Comparison of ENCODE assay signal across 13 cellular contexts in genomic region chr2:37589298-37589697, GRCh38.
DNase-seq lines count a peak whose midpoint lies in the region; ATAC-seq, FAIRE-seq and TF ChIP-seq lines count a peak whose summit lies in the region.
"Had no signal": no experiment of that assay in that cellular context is flagged by ENCODE, and none has a peak within 500 bp of the region (broad histone marks: within the 10 kb centered on the region; RNA-seq: fewer than 3 reads in every experiment).

No MANE protein-coding gene starts in this region.

- H3K4me2 ChIP-seq in endothelial cell of umbilical vein (ENCODE audit: insufficient read depth, low read length), result peak overlapping the region; percentile 1

- in situ Hi-C loops in G401 (cut with HindIII; ENCODE audit: low sequenced_read_pairs), result no loop called here

- dilution Hi-C loops in endothelial cell of umbilical vein (cut with MboI; ENCODE audit: extremely low pct_ligation_motif_present, low sequenced_read_pairs), result no loop called here

- no peak for TF ChIP-seq POLR2A in endothelial cell of umbilical vein (IDR thresholded peaks at IDR 0.05; ENCODE audit: low read depth, low read length)
- no peak for TF ChIP-seq POLR2A in uterus (IDR thresholded peaks at IDR 0.05)

- no peak overlapping the region for H3K27ac ChIP-seq in endothelial cell of umbilical vein (ENCODE audit: insufficient read depth, low read depth, low read length)
- peak overlapping the region; percentile 61 to 69 for H3K27ac ChIP-seq in uterus

- FAIRE-seq in endothelial cell of umbilical vein (lab: Jason Lieb, UNC), result peak; percentile 26
- FAIRE-seq: kidney had no signal

- H4K20me1 ChIP-seq in endothelial cell of umbilical vein (replicated peaks; ENCODE audit: control insufficient read depth, extremely low read depth, insufficient read depth, low read length), result no peaks in the 10 kb centered on the region

- peaks cover 58 to 69% of the 10 kb centered on the region in 2 donors for H3K4me1 Mint-ChIP-seq in natural killer cell treated with Interleukin-12 subunit alpha and Interleukin-12 subunit beta and Interleukin-15 and Interleukin-18, amount 100 ng/mL, for 72 hours (ENCODE audit: low read depth in 2 of 2)
- peaks cover 53 to 56% of the 10 kb centered on the region in 2 donors for H3K4me1 Mint-ChIP-seq in natural killer cell
- peaks cover 55% of the 10 kb centered on the region for H3K4me1 Mint-ChIP-seq in activated naive CD4-positive, alpha-beta T cell treated with anti-CD3 and anti-CD28 coated beads, Interleukin-2, amount 10 ng/mL, durations not matched to agents 7 days and 5 days

- peak overlapping the region; percentile 1 for H2AFZ ChIP-seq in endothelial cell of umbilical vein (ENCODE audit: low read depth, low read length)

- H3K36me3 ChIP-seq in endothelial cell of umbilical vein (ENCODE audit: control insufficient read depth in 2 of 2, extremely low read depth in 1 of 2, insufficient read depth in 2 of 2, low read length in 2 of 2), result no peaks in the 10 kb centered on the region
- H3K36me3 ChIP-seq in uterus, result no peaks in the 10 kb centered on the region

- H3K79me2 ChIP-seq in endothelial cell of umbilical vein (ENCODE audit: control insufficient read depth, insufficient read depth, low read length), result no peaks in the 10 kb centered on the region

- POLR2A ChIA-PET in endothelial cell of umbilical vein (lab: Charles Lee), result no interaction called here

- peak in 1 of 2 donors; percentile 58 for ATAC-seq in natural killer cell treated with Interleukin-12 subunit alpha and Interleukin-12 subunit beta and Interleukin-15 and Interleukin-18, amount 100 ng/mL, for 72 hours
- ATAC-seq in natural killer cell (no peak), HG03039 (IDR thresholded peaks at IDR 0.05; ENCODE audit: unreplicated experiment) (no peak)

- H3K9me3 ChIP-seq in endothelial cell of umbilical vein (replicated peaks; ENCODE audit: control insufficient read depth, insufficient read depth, low read length) (no peaks in the 10 kb centered on the region), uterus (no peaks in the 10 kb centered on the region)

- BruUV-seq in endothelial cell of umbilical vein (replicated peaks; lab: Mats Ljungman, UMichigan), result no TSS peak

- H3K27ac Mint-ChIP-seq in natural killer cell treated with Interleukin-12 subunit alpha and Interleukin-12 subunit beta and Interleukin-15 and Interleukin-18, amount 100 ng/mL, for 72 hours, result peak overlapping the region; percentile 87 to 89
- peak overlapping the region in 1 of 2 donors; percentile 39 for H3K27ac Mint-ChIP-seq in natural killer cell
- H3K27ac Mint-ChIP-seq in activated naive CD4-positive, alpha-beta T cell treated with anti-CD3 and anti-CD28 coated beads, Interleukin-2, amount 10 ng/mL, durations not matched to agents 7 days and 5 days, result no peak overlapping the region

- H3K9me3 Mint-ChIP-seq in natural killer cell treated with Interleukin-12 subunit alpha and Interleukin-12 subunit beta and Interleukin-15 and Interleukin-18, amount 100 ng/mL, for 72 hours, result peaks cover 4% of the 10 kb centered on the region
- peaks cover 2 to 3% of the 10 kb centered on the region in 2 donors for H3K9me3 Mint-ChIP-seq in natural killer cell
- peaks cover 3% of the 10 kb centered on the region for H3K9me3 Mint-ChIP-seq in activated naive CD4-positive, alpha-beta T cell treated with anti-CD3 and anti-CD28 coated beads, Interleukin-2, amount 10 ng/mL, durations not matched to agents 7 days and 5 days

- no peaks in the 10 kb centered on the region for H3K27me3 Mint-ChIP-seq in natural killer cell treated with Interleukin-12 subunit alpha and Interleukin-12 subunit beta and Interleukin-15 and Interleukin-18, amount 100 ng/mL, for 72 hours
- H3K27me3 Mint-ChIP-seq in natural killer cell (ENCODE audit: low read depth in 2 of 2), result no peaks in the 10 kb centered on the region
- H3K27me3 Mint-ChIP-seq in activated naive CD4-positive, alpha-beta T cell treated with anti-CD3 and anti-CD28 coated beads, Interleukin-2, amount 10 ng/mL, durations not matched to agents 7 days and 5 days, result no peaks in the 10 kb centered on the region

- intact Hi-C loops in natural killer cell (cut with micrococcal nuclease), result no loop called here
- intact Hi-C loops in endothelial cell of umbilical vein (cut with micrococcal nuclease), result no loop called here
- intact Hi-C loops in uterus (cut with DNase I; ENCODE audit: low total_unique reads), result no loop called here

- H3K4me1 ChIP-seq in endothelial cell of umbilical vein (ENCODE audit: control insufficient read depth, extremely low read depth, insufficient read depth, low read length) (peaks cover 68% of the 10 kb centered on the region), uterus (peaks cover 7 to 21% of the 10 kb centered on the region in 2 donors)

- CTCF ChIA-PET in endothelial cell of umbilical vein (lab: Charles Lee), result interaction anchor here (1.2 to 2.6 kb wide), 8 partner anchors 41 to 288 kb away, joined by 4 to 22 read pairs (median 6); no protein-coding TSS in a partner anchor
- CTCF ChIA-PET in activated naive CD4-positive, alpha-beta T cell treated with anti-CD3 and anti-CD28 coated beads, Interleukin-2, amount 10 ng/mL, durations not matched to agents 7 days and 5 days (lab: Charles Lee), result no interaction called here

- H3K4me3 Mint-ChIP-seq in natural killer cell treated with Interleukin-12 subunit alpha and Interleukin-12 subunit beta and Interleukin-15 and Interleukin-18, amount 100 ng/mL, for 72 hours, result peak overlapping the region; percentile 79
- no peak overlapping the region for H3K4me3 Mint-ChIP-seq in natural killer cell
- no peak overlapping the region for H3K4me3 Mint-ChIP-seq in activated naive CD4-positive, alpha-beta T cell treated with anti-CD3 and anti-CD28 coated beads, Interleukin-2, amount 10 ng/mL, durations not matched to agents 7 days and 5 days

- TF ChIP-seq CTCF in natural killer cell (IDR thresholded peaks at IDR 0.05) (no peak), endothelial cell of umbilical vein (IDR thresholded peaks at IDR 0.05; ENCODE audit: extremely low read depth in 1 of 2, insufficient read depth in 1 of 2, low read depth in 1 of 2, low read length in 2 of 2) (no peak), uterus (IDR thresholded peaks at IDR 0.05) (no peak)

- H3K27me3 ChIP-seq in endothelial cell of umbilical vein (ENCODE audit: control insufficient read depth in 2 of 2, insufficient read depth in 2 of 2, low read length in 2 of 2) (no peaks in the 10 kb centered on the region), uterus (no peaks in the 10 kb centered on the region)

- DNase-seq in natural killer cell treated with Interleukin-12 subunit alpha and Interleukin-12 subunit beta and Interleukin-15 and Interleukin-18, amount 100 ng/mL, for 72 hours (ENCODE audit: low spot score), result no peak
- no peak for DNase-seq in natural killer cell
- DNase-seq in HT-29 (ENCODE audit: low spot score), result peak; percentile 6
- DNase-seq in endothelial cell of umbilical vein (ENCODE audit: low read depth, low spot score), result no peak
- DNase-seq in uterus, result no peak
- DNase-seq in activated naive CD4-positive, alpha-beta T cell treated with anti-CD3 and anti-CD28 coated beads, Interleukin-2, amount 10 ng/mL, durations not matched to agents 7 days and 5 days, result no peak
- DNase-seq in G401 (ENCODE audit: low spot score), result no peak
- DNase-seq: effector CD8-positive, alpha-beta T cell; kidney; NCI-H1092; Right ventricle myocardium superior; stimulated activated CD8-positive, alpha-beta memory T cell treated with anti-CD3 and anti-CD28 coated beads, Interleukin-4, amount 100 ng/mL, for 48 hours had no signal

- no peak overlapping the region for H3K4me3 ChIP-seq in endothelial cell of umbilical vein (replicated peaks in 1 of 3; ENCODE audit: insufficient read depth in 1 of 3, low read depth in 1 of 3, low read length in 3 of 3)
- no peak overlapping the region for H3K4me3 ChIP-seq in uterus

- H3K36me3 Mint-ChIP-seq in natural killer cell treated with Interleukin-12 subunit alpha and Interleukin-12 subunit beta and Interleukin-15 and Interleukin-18, amount 100 ng/mL, for 72 hours, result no peaks in the 10 kb centered on the region
- no peaks in the 10 kb centered on the region for H3K36me3 Mint-ChIP-seq in natural killer cell
- H3K36me3 Mint-ChIP-seq in activated naive CD4-positive, alpha-beta T cell treated with anti-CD3 and anti-CD28 coated beads, Interleukin-2, amount 10 ng/mL, durations not matched to agents 7 days and 5 days, result no peaks in the 10 kb centered on the region

- H3K9me1 ChIP-seq in endothelial cell of umbilical vein (replicated peaks; ENCODE audit: control insufficient read depth, extremely low read depth, insufficient read depth, low read length), result no peaks in the 10 kb centered on the region

- H3K9ac ChIP-seq in endothelial cell of umbilical vein (replicated peaks; ENCODE audit: extremely low read depth, insufficient read depth, low read length), result no peak overlapping the region

TF ChIP-seq in endothelial cell of umbilical vein, 7 proteins besides CTCF, POLR2A, EP300 and RAD21:
- no peak for TF ChIP-seq POLR2AphosphoS5 (IDR thresholded peaks at IDR 0.05; ENCODE audit: insufficient read depth, low read depth, low read length)
- no peak for TF ChIP-seq EZH2 (IDR thresholded peaks at IDR 0.05; ENCODE audit: borderline replicate concordance, low read depth, low read length, severe bottlenecking)
- TF ChIP-seq MAX (IDR thresholded peaks at IDR 0.05; ENCODE audit: insufficient read depth, insufficient read length), result no peak
- no peak for TF ChIP-seq FOS (IDR thresholded peaks at IDR 0.05; ENCODE audit: borderline replicate concordance, insufficient read depth, low read length)
- TF ChIP-seq JUN (IDR thresholded peaks at IDR 0.05; ENCODE audit: borderline replicate concordance, insufficient read depth, insufficient read length, low read depth), result no peak
- TF ChIP-seq GATA2 (IDR thresholded peaks at IDR 0.05; ENCODE audit: insufficient read depth, insufficient read length, low read depth, low read length), result no peak
- no peak for TF ChIP-seq MYC (IDR thresholded peaks at IDR 0.05; ENCODE audit: low read depth, low read length)
